In genomic region chr10:4312046-4312835, GRCh38 we compare ENCODE assay signal across 15 cellular contexts.
"Had no signal": no experiment of that assay in that cellular context is flagged by ENCODE, and none has a peak within 500 bp of the region (broad histone marks: within the 10 kb centered on the region; RNA-seq: fewer than 3 reads in every experiment).

No MANE protein-coding gene starts in this region.

- H3K27ac ChIP-seq: adrenal gland, colonic mucosa, esophagus muscularis mucosa, ovary, spleen, tibial artery had no signal

- H3K4me3 ChIP-seq: adrenal gland, colonic mucosa, esophagus muscularis mucosa, ovary, spleen, tibial artery had no signal

- H3K4me1 ChIP-seq: adrenal gland, colonic mucosa, spleen had no signal

- H3K27me3 ChIP-seq: adrenal gland, colonic mucosa, esophagus muscularis mucosa, ovary, spleen, tibial artery had no signal

- H3K9me3 ChIP-seq: adrenal gland, colonic mucosa, esophagus muscularis mucosa, ovary, spleen, tibial artery had no signal

- H3K9me3 Mint-ChIP-seq: activated naive CD4-positive, alpha-beta T cell treated with anti-CD3 and anti-CD28 coated beads, Interleukin-2, amount 50 U/mL, for 24 hours; naive thymus-derived CD8-positive, alpha-beta T cell had no signal

- H3K27ac Mint-ChIP-seq: activated naive CD4-positive, alpha-beta T cell treated with anti-CD3 and anti-CD28 coated beads, Interleukin-2, amount 50 U/mL, for 24 hours; activated T-cell treated with anti-CD3 and anti-CD28 coated beads, Interleukin-2, amount 50 U/mL, for 72 hours; naive thymus-derived CD8-positive, alpha-beta T cell; stimulated activated naive B cell treated with anti-CD40 and anti-IgM and Interleukin-4, amounts not matched to agents 10 μg/mL and 1 μg/mL and 100 μg/mL, for 72 hours; T-helper 17 cell had no signal

- DNase-seq: activated CD4-positive, alpha-beta T cell treated with anti-CD3 and anti-CD28 coated beads, Interleukin-2, amount 50 U/mL, for 4 hours; activated gamma-delta T cell; activated T-cell treated with anti-CD3 and anti-CD28 coated beads, Interleukin-2, amount 50 U/mL, for 72 hours; adrenal gland; central memory CD4-positive, alpha-beta T cell; colonic mucosa; left cardiac atrium; naive thymus-derived CD8-positive, alpha-beta T cell; ovary; spleen; stimulated activated naive B cell treated with anti-CD40 and anti-IgM and Interleukin-4, amounts not matched to agents 10 μg/mL and 1 μg/mL and 100 μg/mL, for 72 hours; T-helper 17 cell; tibial artery had no signal

- ATAC-seq: activated T-cell treated with anti-CD3 and anti-CD28 coated beads, Interleukin-2, amount 50 U/mL, for 72 hours; left cardiac atrium; naive thymus-derived CD8-positive, alpha-beta T cell; stimulated activated naive B cell treated with anti-CD40 and anti-IgM and Interleukin-4, amounts not matched to agents 10 μg/mL and 1 μg/mL and 100 μg/mL, for 72 hours; T-helper 17 cell had no signal

- H3K4me1 Mint-ChIP-seq: activated naive CD4-positive, alpha-beta T cell treated with anti-CD3 and anti-CD28 coated beads, Interleukin-2, amount 50 U/mL, for 24 hours; naive thymus-derived CD8-positive, alpha-beta T cell; T-helper 17 cell had no signal

- H3K36me3 Mint-ChIP-seq: activated naive CD4-positive, alpha-beta T cell treated with anti-CD3 and anti-CD28 coated beads, Interleukin-2, amount 50 U/mL, for 24 hours; naive thymus-derived CD8-positive, alpha-beta T cell had no signal

- H3K36me3 ChIP-seq: adrenal gland, colonic mucosa, esophagus muscularis mucosa, ovary, spleen, tibial artery had no signal

- H3K4me3 Mint-ChIP-seq: activated naive CD4-positive, alpha-beta T cell treated with anti-CD3 and anti-CD28 coated beads, Interleukin-2, amount 50 U/mL, for 24 hours; activated T-cell treated with anti-CD3 and anti-CD28 coated beads, Interleukin-2, amount 50 U/mL, for 72 hours; naive thymus-derived CD8-positive, alpha-beta T cell; stimulated activated naive B cell treated with anti-CD40 and anti-IgM and Interleukin-4, amounts not matched to agents 10 μg/mL and 1 μg/mL and 100 μg/mL, for 72 hours; T-helper 17 cell had no signal

- H3K27me3 Mint-ChIP-seq: activated naive CD4-positive, alpha-beta T cell treated with anti-CD3 and anti-CD28 coated beads, Interleukin-2, amount 50 U/mL, for 24 hours; T-helper 17 cell had no signal
